27 cellular contexts compared by ENCODE assay signal in the genomic region with DNA sequence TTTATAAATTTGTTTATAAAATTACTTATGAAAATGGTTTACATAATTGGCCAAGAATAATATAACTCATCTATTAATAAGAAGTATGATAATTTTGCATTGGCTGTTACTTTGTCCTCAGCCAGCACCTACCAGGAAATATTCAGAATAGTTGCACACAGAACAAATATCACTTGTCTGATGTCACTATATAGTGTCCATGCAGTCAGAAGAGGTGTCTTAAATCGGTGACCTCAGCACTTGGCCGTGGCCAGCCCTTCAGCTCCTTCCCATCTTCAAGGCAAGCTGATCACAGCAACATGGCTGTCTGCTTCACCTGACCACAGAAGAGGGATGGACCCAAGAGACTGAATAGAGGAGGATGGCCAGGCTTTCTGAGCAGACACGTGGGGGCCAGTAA. TPM values are rescaled to one million over a fixed set of nuclear protein-coding genes. Genes with fewer than 3 reads are reported as not detected.
"Had no signal": no experiment of that assay in that cellular context is flagged by ENCODE, and none has a peak within 500 bp of the region (broad histone marks: within the 10 kb centered on the region; RNA-seq: fewer than 3 reads in every experiment).

No MANE protein-coding gene starts in this region.

- H3K4me3 ChIP-seq: coronary artery, esophagus muscularis mucosa, gastrocnemius medialis had no signal

- H3K27ac ChIP-seq: brain microvascular endothelial cell, coronary artery, esophagus muscularis mucosa, foreskin keratinocyte, gastrocnemius medialis, VCaP had no signal

- ATAC-seq: activated CD8-positive, alpha-beta T cell treated with anti-CD3 and anti-CD28 coated beads for 36 hours; activated T-cell treated with anti-CD3 and anti-CD28 coated beads, Interleukin-2, amount 50 U/mL, for 4 hours; activated T-helper 17 cell treated with anti-CD3 and anti-CD28 coated beads, Interleukin-2, amount 50 U/mL, for 72 hours; effector memory CD8-positive, alpha-beta T cell; foreskin keratinocyte; gastrocnemius medialis; WTC11 had no signal

- H3K4me1 ChIP-seq: foreskin keratinocyte had no signal

- H3K27me3 ChIP-seq: brain microvascular endothelial cell, foreskin keratinocyte, gastrocnemius medialis had no signal

- H3K36me3 ChIP-seq: brain microvascular endothelial cell, esophagus muscularis mucosa, gastrocnemius medialis had no signal

- H3K9me3 ChIP-seq: esophagus muscularis mucosa, gastrocnemius medialis had no signal

- DNase-seq: activated CD4-positive, alpha-beta T cell treated with anti-CD3 and anti-CD28 coated beads for 1 hour; activated CD4-positive, alpha-beta T cell treated with anti-CD3 and anti-CD28 coated beads for 4 hours; activated CD4-positive, alpha-beta T cell treated with anti-CD3 and anti-CD28 coated beads, Interleukin-2, amount 10 ng/mL, durations not matched to agents 7 days and 5 days; activated CD4-positive, alpha-beta T cell treated with anti-CD3 and anti-CD28 coated beads, Interleukin-2, amount 50 U/mL, for 48 hours; activated CD8-positive, alpha-beta memory T cell treated with anti-CD3 and anti-CD28 coated beads for 24 hours; activated CD8-positive, alpha-beta T cell treated with anti-CD3 and anti-CD28 coated beads for 36 hours; activated effector memory CD4-positive, alpha-beta T cell treated with Interleukin-2 at 50 U/mL for 16 hours; activated gamma-delta T cell treated with Interleukin-2 at 50 U/mL for 16 hours; activated naive CD4-positive, alpha-beta T cell treated with anti-CD3 and anti-CD28 coated beads, Interleukin-2, amount 50 U/mL, for 16 hours; activated naive CD4-positive, alpha-beta T cell treated with Interleukin-2 at 50 U/mL for 16 hours; activated T-cell treated with anti-CD3 and anti-CD28 coated beads, Interleukin-2, amount 50 U/mL, for 4 hours; amniotic stem cell; anterior cingulate cortex; brain microvascular endothelial cell; dermis blood vessel endothelial cell; effector CD4-positive, alpha-beta T cell; effector memory CD8-positive, alpha-beta T cell; erythroblast; foreskin keratinocyte; gastrocnemius medialis; glutamatergic neuron; T-helper 2 cell had no signal

RNA-seq across cellular contexts. Expression of gene PDE10A, which starts 22.3 kb away (rescaled TPM):
- polyA plus RNA-seq: foreskin keratinocyte had no signal
